8 cellular contexts compared by ENCODE assay signal in the genomic region with DNA sequence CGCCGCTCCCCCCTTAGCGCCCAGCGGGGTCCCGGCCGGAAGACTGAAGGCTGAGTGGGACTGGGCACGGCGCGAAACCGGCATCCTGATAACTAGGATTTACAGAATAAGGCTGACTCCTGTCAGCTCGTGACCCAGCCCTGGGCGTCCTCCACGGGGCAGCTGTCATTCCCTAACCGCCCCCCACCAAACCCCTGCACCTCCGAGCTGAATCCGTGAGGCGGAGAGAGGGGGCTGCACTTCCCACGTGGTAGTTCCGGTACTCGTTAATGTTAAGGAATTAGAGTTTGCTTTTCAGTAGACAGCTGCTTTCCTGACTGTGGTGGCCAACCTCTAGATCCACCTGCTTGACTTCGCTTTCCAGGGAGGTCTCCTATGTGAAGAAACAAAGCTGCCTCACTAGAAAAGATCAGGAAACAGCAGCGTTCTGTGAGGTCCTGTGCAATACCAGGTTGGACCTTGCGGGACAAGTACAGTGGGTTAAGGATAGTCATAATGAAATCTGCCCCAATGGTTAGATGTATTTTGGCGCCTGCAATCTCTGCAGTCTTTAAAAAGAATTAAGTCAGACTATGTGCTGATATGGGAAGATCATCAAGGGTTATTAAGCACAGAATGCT. TPM values are rescaled to one million over a fixed set of nuclear protein-coding genes. Genes with fewer than 3 reads are reported as not detected.
DNase-seq lines count a peak whose midpoint lies in the region; ATAC-seq and TF ChIP-seq lines count a peak whose summit lies in the region.

No MANE protein-coding gene starts in this region.

- H3K36me3 ChIP-seq in SK-N-MC (ENCODE audit: insufficient read depth, low read length) (peaks cover 3% of the 10 kb centered on the region; the same call in 1 of the 2 replicates), neural progenitor cell (no peaks in the 10 kb centered on the region)

- no peaks in the 10 kb centered on the region for H3K9me3 Mint-ChIP-seq in neural progenitor cell

- peak overlapping the region; percentile 84 for H2AFZ ChIP-seq in neural progenitor cell (replicated peaks)

- H3K79me2 ChIP-seq in neural progenitor cell (ENCODE audit: low read depth) = peaks cover 22% of the 10 kb centered on the region

- H3K4me3 ChIP-seq in SK-N-MC (peak overlapping the region; percentile 91), neural progenitor cell (peak overlapping the region; percentile 71)

- H3K27ac ChIP-seq in SK-N-MC = peak overlapping the region; percentile 63; the same call in 1 of the 2 replicates
- peak overlapping the region; percentile 72 for H3K27ac ChIP-seq in neural progenitor cell

- DNase-seq in GF-D8 (lab: John Stamatoyannopoulos, UW) (peak; percentile 14), SK-N-MC (ENCODE audit: low read depth, low spot score) (no peak), neural progenitor cell (ENCODE audit: low spot score) (no peak), germinal center (ENCODE audit: low spot score) (no peak)
- no peak for DNase-seq in stimulated activated naive CD4-positive, alpha-beta T cell treated with Interleukin-2 at 50 U/mL for 16 hours (lab: John Stamatoyannopoulos, UW)
- no peak for DNase-seq in stimulated activated CD4-positive, alpha-beta T cell treated with anti-CD3 and anti-CD28 coated beads, Interleukin-4, amount 100 ng/mL, for 24 hours

- H3K9me3 ChIP-seq in SK-N-MC (ENCODE audit: low read depth, low read length) = no peaks in the 10 kb centered on the region
- H3K9me3 ChIP-seq in neural progenitor cell (ENCODE audit: low read depth) = no peaks in the 10 kb centered on the region

- H3K4me3 Mint-ChIP-seq in neural progenitor cell = no peak overlapping the region

- peaks cover 6% of the 10 kb centered on the region for H4K20me1 ChIP-seq in neural progenitor cell (ENCODE audit: low read depth)

- TF ChIP-seq CTCF in neural progenitor cell (IDR thresholded peaks at IDR 0.05) = no peak

- H3F3A ChIP-seq in neural progenitor cell (ENCODE audit: low read depth) = peaks cover 16% of the 10 kb centered on the region

- peaks cover 2% of the 10 kb centered on the region for H3K36me3 Mint-ChIP-seq in neural progenitor cell

- H3K4me1 ChIP-seq in neural progenitor cell = peaks cover 4% of the 10 kb centered on the region

- H3K27ac Mint-ChIP-seq in neural progenitor cell = peak overlapping the region; percentile 67

- peaks cover 7% of the 10 kb centered on the region for H3K27me3 Mint-ChIP-seq in neural progenitor cell (ENCODE audit: insufficient read depth, low read depth)

- no peaks in the 10 kb centered on the region for H3K27me3 ChIP-seq in neural progenitor cell

- peaks cover 13% of the 10 kb centered on the region for H3K4me1 Mint-ChIP-seq in neural progenitor cell

- ATAC-seq in HG02763 (IDR thresholded peaks at IDR 0.05; ENCODE audit: unreplicated experiment) = peak; percentile 25
- peak; percentile 4 for ATAC-seq in esophagus mucosa

- H3K4me2 ChIP-seq in neural progenitor cell = peak overlapping the region; percentile 88

- H3K9ac ChIP-seq in SK-N-MC (ENCODE audit: insufficient read length) (peak overlapping the region; percentile 83), neural progenitor cell (peak overlapping the region; percentile 59)

RNA-seq across cellular contexts. Expression of a gene that starts 1.0 kb away (rescaled TPM):
- total RNA-seq in esophagus mucosa (57.5 TPM), neural progenitor cell (ENCODE audit: low replicate concordance) (20.9 and 23.8 TPM in 2 replicates)

RNA-seq across cellular contexts. Expression of a gene that starts 12.0 kb away (rescaled TPM):
- 26.0 TPM for total RNA-seq in esophagus mucosa
- 0.09 and 0.96 TPM in 2 replicates for total RNA-seq in neural progenitor cell (ENCODE audit: low replicate concordance)

RNA-seq across cellular contexts. Expression of a gene that starts 22.2 kb away (rescaled TPM):
- total RNA-seq in esophagus mucosa = 23.4 TPM
- 0.90 and 1.3 TPM in 2 replicates for total RNA-seq in neural progenitor cell (ENCODE audit: low replicate concordance)

RNA-seq across cellular contexts. Expression of a gene that starts 40.6 kb away (rescaled TPM):
- total RNA-seq in esophagus mucosa = 10.6 TPM
- total RNA-seq in neural progenitor cell (ENCODE audit: low replicate concordance) = 17.2 and 36.3 TPM in 2 replicates

RNA-seq across cellular contexts. Expression of a gene that starts 48.5 kb away (rescaled TPM):
- total RNA-seq in esophagus mucosa (81.8 TPM), neural progenitor cell (ENCODE audit: low replicate concordance) (26.8 and 57.4 TPM in 2 replicates)

Comparison
In these comparisons a context has a peak if more than half of its experiments do, and no peak if none do; other contexts are left out.
1. RNA of a gene that starts 12.0 kb away (total RNA-seq): 26.0 TPM in esophagus mucosa (single experiment); 0.09 to 0.96 TPM in neural progenitor cell; every median in the first group is over 10 times any median in the second.
2. RNA of a gene that starts 22.2 kb away (total RNA-seq): 23.4 TPM in esophagus mucosa (single experiment); 0.90 to 1.3 TPM in neural progenitor cell; every median in the first group is over 10 times any median in the second.